ENCODE assay signal across 5 cellular contexts in genomic region chr2:225748606-225749005, GRCh38.
"Had no signal": no experiment of that assay in that cellular context is flagged by ENCODE, and none has a peak within 500 bp of the region (broad histone marks: within the 10 kb centered on the region; RNA-seq: fewer than 3 reads in every experiment).

No MANE protein-coding gene starts in this region.

- H3K4me3 ChIP-seq: GM23248, K562 had no signal

- H3K4me3 Mint-ChIP-seq: H9 had no signal

- DNase-seq: GM23248, H9, HCEC 1CT, IMR-90 had no signal

- H3K4me1 Mint-ChIP-seq: H9 had no signal

- H3K9ac ChIP-seq: GM23248 had no signal

- H2AFZ ChIP-seq: GM23248 had no signal

- ATAC-seq: K562 had no signal

- H3K9me3 Mint-ChIP-seq: H9 had no signal

- H3K27ac ChIP-seq: GM23248 had no signal

- H3K27ac Mint-ChIP-seq: H9 had no signal
